ENCODE assay signal across 10 cellular contexts in the genomic region with DNA sequence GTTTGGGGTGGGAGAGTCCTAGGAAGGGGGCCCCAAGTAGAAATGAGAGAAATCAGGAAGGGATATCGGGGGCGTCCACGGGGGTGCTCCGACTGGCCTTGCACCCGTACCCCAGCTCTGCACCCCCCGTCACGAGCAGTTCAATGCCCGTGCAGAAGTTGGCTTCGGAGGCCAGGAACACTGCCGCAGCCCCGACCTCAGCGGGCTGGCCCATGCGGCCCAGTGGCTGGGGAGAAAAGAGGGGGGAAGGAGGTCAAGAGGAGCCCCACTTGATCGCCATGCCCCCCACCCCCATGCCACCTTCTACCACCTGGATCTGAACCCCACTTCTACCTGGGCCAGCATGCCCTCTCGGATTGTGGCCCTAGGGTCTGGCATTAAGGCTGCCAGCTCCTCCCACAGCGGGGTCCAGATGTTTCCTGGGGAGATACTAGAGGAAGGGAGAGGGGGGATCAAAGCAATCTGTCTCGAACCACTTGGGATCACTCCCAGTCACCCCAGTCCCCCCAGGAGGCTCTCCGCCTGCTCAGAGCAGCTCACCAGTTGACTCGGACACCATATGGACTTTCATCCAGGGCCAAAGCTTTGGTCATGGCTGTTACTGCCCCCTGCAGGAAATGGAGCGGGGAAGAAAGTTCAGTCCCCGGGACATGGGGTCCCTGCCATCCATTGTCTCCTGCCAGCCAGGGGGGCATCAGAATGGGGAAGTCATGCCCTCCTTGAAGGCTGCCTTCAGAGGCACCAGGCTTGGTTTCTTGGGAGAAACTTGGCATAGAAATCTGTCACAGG. TPM values are rescaled to one million over a fixed set of nuclear protein-coding genes. Genes with fewer than 3 reads are reported as not detected.
A peak's percentile ranks its signal among the peaks of the same experiment; 100 is the strongest.
DNase-seq lines count a peak whose midpoint lies in the region; ATAC-seq and TF ChIP-seq lines count a peak whose summit lies in the region.
"Had no signal": no experiment of that assay in that cellular context is flagged by ENCODE, and none has a peak within 500 bp of the region (broad histone marks: within the 10 kb centered on the region; RNA-seq: fewer than 3 reads in every experiment).

No MANE protein-coding gene starts in this region.

- no peaks in the 10 kb centered on the region for H3K9me3 ChIP-seq in lower lobe of right lung
- H3K9me3 ChIP-seq in mucosa of descending colon: no peaks in the 10 kb centered on the region

- no peak overlapping the region for H3K27ac ChIP-seq in brain microvascular endothelial cell
- H3K27ac ChIP-seq in lower lobe of right lung: peak overlapping the region; percentile 88

- H3K27ac Mint-ChIP-seq in natural killer cell: peak overlapping the region in 1 of 2 donors; percentile 75
- H3K27ac Mint-ChIP-seq in natural killer cell treated with Interleukin-12 subunit alpha and Interleukin-12 subunit beta and Interleukin-15 and Interleukin-18, amount 100 ng/mL, for 72 hours: no peak overlapping the region

- no peaks in the 10 kb centered on the region for H3K27me3 Mint-ChIP-seq in natural killer cell (ENCODE audit: low read depth in 2 of 2)
- H3K27me3 Mint-ChIP-seq in natural killer cell treated with Interleukin-12 subunit alpha and Interleukin-12 subunit beta and Interleukin-15 and Interleukin-18, amount 100 ng/mL, for 72 hours: no peaks in the 10 kb centered on the region
- H3K27me3 Mint-ChIP-seq: activated CD4-positive, alpha-beta memory T cell treated with anti-CD3 and anti-CD28 coated beads for 36 hours had no signal

- no peak for DNase-seq in natural killer cell
- DNase-seq in natural killer cell treated with Interleukin-12 subunit alpha and Interleukin-12 subunit beta and Interleukin-15 and Interleukin-18, amount 100 ng/mL, for 72 hours (ENCODE audit: low spot score): no peak
- DNase-seq in brain microvascular endothelial cell: no peak
- no peak for DNase-seq in lower lobe of right lung
- DNase-seq in stimulated activated naive CD8-positive, alpha-beta T cell treated with anti-CD3 and anti-CD28 coated beads, Interleukin-15, Interleukin-2, amounts not matched to agents 100 U/mL and 50 U/mL, for 24 hours: no peak
- DNase-seq in stimulated activated CD4-positive, alpha-beta T cell treated with anti-CD3 and anti-CD28 coated beads, Interleukin-2, amount 100 ng/mL, for 48 hours: no peak
- no peak for DNase-seq in mucosa of descending colon
- no peak for DNase-seq in NCI-H524 treated with DMSO at 0.1 percent for 48 hours (lab: John Stamatoyannopoulos, UW)
- DNase-seq: activated CD4-positive, alpha-beta memory T cell treated with anti-CD3 and anti-CD28 coated beads for 36 hours; cortex of kidney had no signal

- no peaks in the 10 kb centered on the region for H3K36me3 ChIP-seq in brain microvascular endothelial cell (replicated peaks)
- H3K36me3 ChIP-seq in lower lobe of right lung: no peaks in the 10 kb centered on the region
- no peaks in the 10 kb centered on the region for H3K36me3 ChIP-seq in mucosa of descending colon (ENCODE audit: low read depth)

- H3K27me3 ChIP-seq in brain microvascular endothelial cell (replicated peaks): no peaks in the 10 kb centered on the region
- H3K27me3 ChIP-seq in lower lobe of right lung (ENCODE audit: low read depth): no peaks in the 10 kb centered on the region

- TF ChIP-seq CTCF in natural killer cell (IDR thresholded peaks at IDR 0.05) (no peak), brain microvascular endothelial cell (IDR thresholded peaks at IDR 0.05; ENCODE audit: low read depth, low read length, missing control alignments) (peak; percentile 37), lower lobe of right lung (IDR thresholded peaks at IDR 0.05) (no peak), mucosa of descending colon (IDR thresholded peaks at IDR 0.05) (no peak)

- ATAC-seq in natural killer cell (no peak), lower lobe of right lung (no peak), mucosa of descending colon (no peak)
- ATAC-seq in natural killer cell treated with Interleukin-12 subunit alpha and Interleukin-12 subunit beta and Interleukin-15 and Interleukin-18, amount 100 ng/mL, for 72 hours: no peak
- no peak for ATAC-seq in stimulated activated naive CD8-positive, alpha-beta T cell treated with anti-CD3 and anti-CD28 coated beads, Interleukin-15, Interleukin-2, amounts not matched to agents 100 U/mL and 50 U/mL, for 24 hours

- H3K4me1 Mint-ChIP-seq in natural killer cell: peaks cover 12 to 26% of the 10 kb centered on the region in 2 donors
- H3K4me1 Mint-ChIP-seq in natural killer cell treated with Interleukin-12 subunit alpha and Interleukin-12 subunit beta and Interleukin-15 and Interleukin-18, amount 100 ng/mL, for 72 hours (ENCODE audit: low read depth in 2 of 2): peaks cover 18 to 23% of the 10 kb centered on the region in 2 donors

- H3K4me1 ChIP-seq in lower lobe of right lung (peaks cover 27% of the 10 kb centered on the region), mucosa of descending colon (ENCODE audit: low read depth) (peaks cover 23% of the 10 kb centered on the region)

- H3K36me3 Mint-ChIP-seq in natural killer cell: no peaks in the 10 kb centered on the region
- H3K36me3 Mint-ChIP-seq in natural killer cell treated with Interleukin-12 subunit alpha and Interleukin-12 subunit beta and Interleukin-15 and Interleukin-18, amount 100 ng/mL, for 72 hours: no peaks in the 10 kb centered on the region
- H3K36me3 Mint-ChIP-seq: activated CD4-positive, alpha-beta memory T cell treated with anti-CD3 and anti-CD28 coated beads for 36 hours had no signal

- H3K4me3 ChIP-seq in brain microvascular endothelial cell (ENCODE audit: low read depth, low read length): no peak overlapping the region
- no peak overlapping the region for H3K4me3 ChIP-seq in lower lobe of right lung
- no peak overlapping the region for H3K4me3 ChIP-seq in mucosa of descending colon

- in situ Hi-C loops in brain microvascular endothelial cell (cut with HindIII; ENCODE audit: low pct_ligation_motif_present, low sequenced_read_pairs): no loop called here

- intact Hi-C loops in natural killer cell (cut with micrococcal nuclease): no loop called here
- intact Hi-C loops in lower lobe of right lung (cut with DNase I): no loop called here
- intact Hi-C loops in mucosa of descending colon (cut with DNase I, micrococcal nuclease): no loop called here

- peak overlapping the region; percentile 84 for H3K4me3 Mint-ChIP-seq in natural killer cell
- H3K4me3 Mint-ChIP-seq in natural killer cell treated with Interleukin-12 subunit alpha and Interleukin-12 subunit beta and Interleukin-15 and Interleukin-18, amount 100 ng/mL, for 72 hours: no peak overlapping the region
- H3K4me3 Mint-ChIP-seq: activated CD4-positive, alpha-beta memory T cell treated with anti-CD3 and anti-CD28 coated beads for 36 hours had no signal

- H3K9me3 Mint-ChIP-seq in natural killer cell: no peaks in the 10 kb centered on the region
- no peaks in the 10 kb centered on the region for H3K9me3 Mint-ChIP-seq in natural killer cell treated with Interleukin-12 subunit alpha and Interleukin-12 subunit beta and Interleukin-15 and Interleukin-18, amount 100 ng/mL, for 72 hours
- H3K9me3 Mint-ChIP-seq: activated CD4-positive, alpha-beta memory T cell treated with anti-CD3 and anti-CD28 coated beads for 36 hours had no signal

RNA-seq across cellular contexts. Expression of a gene that starts 2.5 kb away (rescaled TPM):
- total RNA-seq in natural killer cell (10 to 100 TPM; 11.4 to 14.5 (median 12.1) TPM), lower lobe of right lung (60.7 TPM), mucosa of descending colon (10 to 100 TPM; 46.6 to 82.6 (median 57.4) TPM)
- 10 to 100 TPM; 31.7 to 40.4 TPM for total RNA-seq in natural killer cell treated with Interleukin-12 subunit alpha and Interleukin-12 subunit beta and Interleukin-15 and Interleukin-18, amount 100 ng/mL, for 72 hours

RNA-seq across cellular contexts. Expression of a gene that starts 23.0 kb away (rescaled TPM):
- total RNA-seq in natural killer cell (under 1 TPM in 1 of 3 donors, not detected in 2; 0.75 TPM), lower lobe of right lung (22.7 TPM), mucosa of descending colon (10 to 100 TPM in 1 of 3 donors, 1 to 10 TPM in 2; 2.4 to 10.1 (median 2.4) TPM)
- under 1 TPM in 1 of 2 donors, not detected in 1; 0.26 TPM for total RNA-seq in natural killer cell treated with Interleukin-12 subunit alpha and Interleukin-12 subunit beta and Interleukin-15 and Interleukin-18, amount 100 ng/mL, for 72 hours

RNA-seq across cellular contexts. Expression of a gene that starts 55.1 kb away (rescaled TPM):
- 1 to 10 TPM; 2.5 to 6.5 (median 5.2) TPM for total RNA-seq in natural killer cell
- 1 to 10 TPM; 3.8 to 5.4 TPM for total RNA-seq in natural killer cell treated with Interleukin-12 subunit alpha and Interleukin-12 subunit beta and Interleukin-15 and Interleukin-18, amount 100 ng/mL, for 72 hours
- 21.2 TPM for total RNA-seq in lower lobe of right lung
- 10 to 100 TPM in 2 of 3 donors, 1 to 10 TPM in 1; 4.6 to 30.2 (median 21.5) TPM for total RNA-seq in mucosa of descending colon

RNA-seq across cellular contexts. Expression of a gene that starts 58.0 kb away (rescaled TPM):
- not detected for total RNA-seq in natural killer cell
- not detected for total RNA-seq in natural killer cell treated with Interleukin-12 subunit alpha and Interleukin-12 subunit beta and Interleukin-15 and Interleukin-18, amount 100 ng/mL, for 72 hours
- total RNA-seq in lower lobe of right lung: not detected
- not detected for total RNA-seq in mucosa of descending colon
- total RNA-seq: activated CD4-positive, alpha-beta memory T cell treated with anti-CD3 and anti-CD28 coated beads for 36 hours had no signal

RNA-seq across cellular contexts. Expression of a gene that starts 58.9 kb away (rescaled TPM):
- total RNA-seq in natural killer cell (1,000 to 10,000 TPM in 2 of 3 donors, 100 to 1,000 TPM in 1; 942 to 1,308 (median 1,174) TPM), lower lobe of right lung (80.4 TPM), mucosa of descending colon (10 to 100 TPM; 31.8 to 47.7 (median 44.6) TPM)
- 100 to 1,000 TPM in 1 of 2 donors, 10 to 100 TPM in 1; 74.1 to 111 TPM for total RNA-seq in natural killer cell treated with Interleukin-12 subunit alpha and Interleukin-12 subunit beta and Interleukin-15 and Interleukin-18, amount 100 ng/mL, for 72 hours
